21 cellular contexts compared by ENCODE assay signal in genomic region chr2:149727927-149728326, GRCh38.
"Had no signal": no experiment of that assay in that cellular context is flagged by ENCODE, and none has a peak within 500 bp of the region (broad histone marks: within the 10 kb centered on the region; RNA-seq: fewer than 3 reads in every experiment).

No MANE protein-coding gene starts in this region.

- H3K27ac ChIP-seq: foreskin keratinocyte, hepatocyte, parathyroid adenoma, prostate gland, right lobe of liver, spleen, tibial artery, upper lobe of left lung, vagina had no signal

- H3K4me2 ChIP-seq: hepatocyte had no signal

- DNase-seq: effector memory CD8-positive, alpha-beta T cell; erythroblast; foreskin keratinocyte; head of caudate nucleus; left colon; mesendoderm; naive thymus-derived CD4-positive, alpha-beta T cell; right lobe of liver; spleen; stimulated activated CD4-positive, alpha-beta T cell treated with anti-CD3 and anti-CD28 coated beads, Interleukin-15, amount 100 ng/mL, for 24 hours; stimulated activated CD4-positive, alpha-beta T cell treated with anti-CD3 and anti-CD28 coated beads, Interleukin-1b, Interleukin-23, amount 100 ng/mL, for 48 hours; stimulated activated CD4-positive, alpha-beta T cell treated with anti-CD3 and anti-CD28 coated beads, Interleukin-4, amount 100 ng/mL, for 24 hours; tibial artery; upper lobe of left lung had no signal

- H3K36me3 Mint-ChIP-seq: naive thymus-derived CD4-positive, alpha-beta T cell; stimulated activated memory B cell treated with anti-CD40 and anti-IgM and Interleukin-4, amounts not matched to agents 10 μg/mL and 1 μg/mL and 100 μg/mL, for 72 hours had no signal

- H3K79me2 ChIP-seq: hepatocyte, parathyroid adenoma had no signal

- H3K27me3 ChIP-seq: foreskin keratinocyte, hepatocyte, right lobe of liver, spleen, tibial artery, upper lobe of left lung, vagina had no signal

- H3K9me3 ChIP-seq: prostate gland, right lobe of liver, spleen, tibial artery, upper lobe of left lung, vagina had no signal

- H3K9ac ChIP-seq: parathyroid adenoma had no signal

- H3K9me3 Mint-ChIP-seq: stimulated activated memory B cell treated with anti-CD40 and anti-IgM and Interleukin-4, amounts not matched to agents 10 μg/mL and 1 μg/mL and 100 μg/mL, for 72 hours; stimulated activated naive CD8-positive, alpha-beta T cell treated with anti-CD3 and anti-CD28 coated beads, Interleukin-15, Interleukin-2, amounts not matched to agents 100 ng/mL and 50 ng/mL, for 24 hours had no signal

- H3K36me3 ChIP-seq: prostate gland, right lobe of liver, spleen, tibial artery, upper lobe of left lung, vagina had no signal

- H3K4me3 ChIP-seq: hepatocyte, prostate gland, right lobe of liver, spleen, tibial artery, upper lobe of left lung, vagina had no signal

- H3K27ac Mint-ChIP-seq: dendritic cell treated with granulocyte-macrophage colony-stimulating factor and Interleukin-4, amounts not matched to agents 40 ng/mL and 50 ng/mL, for 4 days; effector memory CD8-positive, alpha-beta T cell; naive thymus-derived CD4-positive, alpha-beta T cell; stimulated activated memory B cell treated with anti-CD40 and anti-IgM and Interleukin-4, amounts not matched to agents 10 μg/mL and 1 μg/mL and 100 μg/mL, for 72 hours; stimulated activated naive CD8-positive, alpha-beta T cell treated with anti-CD3 and anti-CD28 coated beads, Interleukin-15, Interleukin-2, amounts not matched to agents 100 ng/mL and 50 ng/mL, for 24 hours had no signal

- H2AFZ ChIP-seq: hepatocyte, parathyroid adenoma had no signal

- H3K4me1 ChIP-seq: parathyroid adenoma, prostate gland, right lobe of liver, spleen, upper lobe of left lung had no signal

- H3K4me1 Mint-ChIP-seq: naive thymus-derived CD4-positive, alpha-beta T cell; stimulated activated memory B cell treated with anti-CD40 and anti-IgM and Interleukin-4, amounts not matched to agents 10 μg/mL and 1 μg/mL and 100 μg/mL, for 72 hours had no signal

- H3K4me3 Mint-ChIP-seq: dendritic cell treated with granulocyte-macrophage colony-stimulating factor and Interleukin-4, amounts not matched to agents 40 ng/mL and 50 ng/mL, for 4 days; effector memory CD8-positive, alpha-beta T cell; naive thymus-derived CD4-positive, alpha-beta T cell; stimulated activated memory B cell treated with anti-CD40 and anti-IgM and Interleukin-4, amounts not matched to agents 10 μg/mL and 1 μg/mL and 100 μg/mL, for 72 hours; stimulated activated naive CD8-positive, alpha-beta T cell treated with anti-CD3 and anti-CD28 coated beads, Interleukin-15, Interleukin-2, amounts not matched to agents 100 ng/mL and 50 ng/mL, for 24 hours had no signal

- H3K27me3 Mint-ChIP-seq: dendritic cell treated with granulocyte-macrophage colony-stimulating factor and Interleukin-4, amounts not matched to agents 40 ng/mL and 50 ng/mL, for 4 days; effector memory CD8-positive, alpha-beta T cell; stimulated activated memory B cell treated with anti-CD40 and anti-IgM and Interleukin-4, amounts not matched to agents 10 μg/mL and 1 μg/mL and 100 μg/mL, for 72 hours had no signal

- ATAC-seq: effector memory CD8-positive, alpha-beta T cell; foreskin keratinocyte; left colon; naive thymus-derived CD4-positive, alpha-beta T cell; right lobe of liver; stimulated activated memory B cell treated with anti-CD40 and anti-IgM and Interleukin-4, amounts not matched to agents 10 μg/mL and 1 μg/mL and 100 μg/mL, for 72 hours had no signal
